In the genomic region with DNA sequence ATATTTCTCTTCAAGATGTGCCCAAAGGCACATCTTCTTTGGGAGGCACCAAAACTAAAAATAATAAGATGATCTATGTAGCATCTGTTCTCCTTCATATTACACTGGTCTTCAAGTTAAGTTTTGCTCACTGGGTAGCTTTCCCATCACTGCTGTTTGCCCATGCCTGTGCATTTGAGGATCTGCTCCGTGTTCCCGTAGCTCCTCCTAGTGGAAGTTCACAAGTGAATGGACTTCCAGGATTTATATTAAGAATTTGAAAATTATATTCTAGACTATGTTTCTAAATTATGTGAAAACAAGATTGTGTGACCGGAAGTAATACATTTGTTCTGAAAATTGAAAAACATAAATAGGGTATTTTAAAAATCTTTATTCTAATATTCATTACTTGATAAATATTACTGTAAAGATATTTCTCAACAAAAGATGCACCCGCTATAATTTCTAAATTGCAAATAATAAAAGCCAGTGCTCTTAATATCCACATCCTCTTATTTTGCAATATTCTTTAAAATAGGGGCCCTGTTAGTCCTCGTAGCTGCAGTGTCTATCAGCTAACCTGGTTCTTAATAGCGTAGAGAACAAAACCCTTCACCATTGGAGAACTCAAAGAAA, we compare ENCODE assay signal across 9 cellular contexts.
DNase-seq lines count a peak whose midpoint lies in the region; ATAC-seq, FAIRE-seq and TF ChIP-seq lines count a peak whose summit lies in the region.
"Had no signal": no experiment of that assay in that cellular context is flagged by ENCODE, and none has a peak within 500 bp of the region (broad histone marks: within the 10 kb centered on the region; RNA-seq: fewer than 3 reads in every experiment).

No MANE protein-coding gene starts in this region.

- no peaks in the 10 kb centered on the region for H3K9me3 Mint-ChIP-seq in endothelial cell (ENCODE audit: unreplicated experiment)

- H3K27ac ChIP-seq in DND-41 (ENCODE audit: low read length) = no peak overlapping the region
- H3K27ac ChIP-seq: upper lobe of left lung had no signal

- no peak overlapping the region for H2AFZ ChIP-seq in DND-41 (ENCODE audit: low read depth, low read length)

- H3K4me1 Mint-ChIP-seq in endothelial cell (ENCODE audit: unreplicated experiment) = no peaks in the 10 kb centered on the region

- no peaks in the 10 kb centered on the region for H4K20me1 ChIP-seq in DND-41 (ENCODE audit: insufficient read depth, low read length)

- no peak overlapping the region for H3K9ac ChIP-seq in DND-41 (ENCODE audit: low read depth, low read length)

- no peak overlapping the region for H3K4me2 ChIP-seq in DND-41 (ENCODE audit: insufficient read depth, low read length)

- H3K79me2 ChIP-seq in DND-41 (ENCODE audit: insufficient read depth, low read length) = no peaks in the 10 kb centered on the region

- H3K27ac Mint-ChIP-seq in endothelial cell (ENCODE audit: unreplicated experiment) = no peak overlapping the region

- H3K4me3 Mint-ChIP-seq in endothelial cell (ENCODE audit: unreplicated experiment) = no peak overlapping the region

- no peaks in the 10 kb centered on the region for H3K4me1 ChIP-seq in DND-41 (ENCODE audit: insufficient read depth, low read length)
- H3K4me1 ChIP-seq: upper lobe of left lung had no signal

- no peaks in the 10 kb centered on the region for H3K9me3 ChIP-seq in DND-41 (ENCODE audit: insufficient read depth, low read length, severe bottlenecking)
- H3K9me3 ChIP-seq: upper lobe of left lung had no signal

- H3K36me3 ChIP-seq in DND-41 (ENCODE audit: insufficient read depth, low read length) = no peaks in the 10 kb centered on the region
- H3K36me3 ChIP-seq: upper lobe of left lung had no signal

- no peaks in the 10 kb centered on the region for H3K36me3 Mint-ChIP-seq in endothelial cell (ENCODE audit: low read depth, unreplicated experiment)

- TF ChIP-seq CTCF in DND-41 (IDR thresholded peaks at IDR 0.05; ENCODE audit: borderline replicate concordance, extremely low read depth, low read length, poor library complexity, severe bottlenecking) = peak; percentile 20
- TF ChIP-seq CTCF in endothelial cell (IDR thresholded peaks at IDR 0.05; ENCODE audit: unreplicated experiment) = peak; percentile 36

- ATAC-seq in DND-41 (ENCODE audit: insufficient read depth, low read depth) (no peak), HG02571 (IDR thresholded peaks at IDR 0.05; ENCODE audit: unreplicated experiment) (no peak)

- no peak overlapping the region for H3K4me3 ChIP-seq in DND-41 (ENCODE audit: low read depth in 1 of 2, low read length in 2 of 2)
- H3K4me3 ChIP-seq: upper lobe of left lung had no signal

- DNase-seq in DND-41 (no peak), NCI-H69 (lab: John Stamatoyannopoulos, UW) (peak; percentile 2), endothelial cell (ENCODE audit: low spot score) (peak; percentile 33), non-pigmented ciliary epithelial cell (ENCODE audit: low read depth) (peak; percentile 20), NCI-H345 treated with DMSO at 0.1 percent for 48 hours (lab: John Stamatoyannopoulos, UW; ENCODE audit: unreplicated experiment) (no peak), dermis blood vessel endothelial cell (no peak), HTR-8/SVneo (ENCODE audit: insufficient read length, low spot score) (no peak)
- DNase-seq: upper lobe of left lung had no signal

- no peak for FAIRE-seq in HTR-8/SVneo (lab: Jason Lieb, UNC)

- no peaks in the 10 kb centered on the region for H3K27me3 ChIP-seq in DND-41 (ENCODE audit: insufficient read depth, low read length, poor library complexity)
- H3K27me3 ChIP-seq: upper lobe of left lung had no signal

- H3K27me3 Mint-ChIP-seq in endothelial cell (ENCODE audit: unreplicated experiment) = peaks cover 2% of the 10 kb centered on the region

Comparison
In these comparisons a context has a peak if more than half of its experiments do, and no peak if none do; other contexts are left out.
1. DNase-seq: peak in NCI-H69 (single experiment), endothelial cell (single experiment) and non-pigmented ciliary epithelial cell (single experiment); none in DND-41 (single experiment), NCI-H345 treated with DMSO at 0.1 percent for 48 hours (single experiment), dermis blood vessel endothelial cell (single experiment) and HTR-8/SVneo (single experiment).